Comparison of ENCODE assay signal across 1 cellular context in the genomic region with DNA sequence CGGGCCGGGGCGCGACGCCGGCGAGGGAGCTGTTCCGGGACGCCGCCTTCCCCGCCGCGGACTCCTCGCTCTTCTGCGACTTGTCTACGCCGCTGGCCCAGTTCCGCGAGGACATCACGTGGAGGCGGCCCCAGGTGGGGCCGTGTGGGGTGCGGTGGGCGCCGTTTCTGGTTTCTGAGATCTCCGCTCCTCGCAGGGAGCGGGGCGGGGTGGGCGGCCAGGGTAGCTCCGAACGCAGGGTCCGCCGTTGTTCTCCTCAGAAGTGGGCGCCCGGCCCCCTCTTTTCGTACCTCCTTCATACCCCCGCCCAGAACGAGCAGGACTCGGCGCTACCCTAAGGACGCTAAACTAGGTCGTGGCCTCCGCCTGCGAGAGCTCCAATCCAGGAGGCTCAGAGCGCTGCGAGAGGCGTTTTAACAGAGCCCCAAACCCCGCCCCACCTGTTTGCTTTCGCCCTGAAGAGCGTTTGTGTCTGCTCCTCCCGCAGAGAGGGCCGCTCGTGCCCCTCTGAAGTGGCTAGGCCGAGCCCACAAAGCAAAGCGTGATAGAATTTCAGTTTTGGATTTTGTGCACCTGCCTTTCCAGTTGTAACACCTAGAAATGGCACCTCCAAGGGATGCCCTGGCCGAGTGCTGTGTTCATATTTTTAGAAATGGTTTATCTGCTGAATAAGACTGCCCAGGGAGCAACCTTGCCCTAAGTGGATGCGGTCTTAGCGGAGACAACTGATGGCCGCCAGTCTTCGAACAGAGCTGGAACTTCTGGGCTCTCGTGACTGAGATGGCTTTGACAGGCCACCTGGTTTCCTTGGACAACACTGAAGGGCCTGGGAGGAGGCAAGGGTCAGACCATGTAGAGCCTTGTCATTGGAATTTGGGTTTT.
TF ChIP-seq lines count a peak whose summit lies in the region.

No MANE protein-coding gene starts in this region.

TF ChIP-seq in HepG2, 621 proteins besides CTCF, POLR2A, EP300 and RAD21 (continued from another document):
- TF ChIP-seq, protein P1, sequence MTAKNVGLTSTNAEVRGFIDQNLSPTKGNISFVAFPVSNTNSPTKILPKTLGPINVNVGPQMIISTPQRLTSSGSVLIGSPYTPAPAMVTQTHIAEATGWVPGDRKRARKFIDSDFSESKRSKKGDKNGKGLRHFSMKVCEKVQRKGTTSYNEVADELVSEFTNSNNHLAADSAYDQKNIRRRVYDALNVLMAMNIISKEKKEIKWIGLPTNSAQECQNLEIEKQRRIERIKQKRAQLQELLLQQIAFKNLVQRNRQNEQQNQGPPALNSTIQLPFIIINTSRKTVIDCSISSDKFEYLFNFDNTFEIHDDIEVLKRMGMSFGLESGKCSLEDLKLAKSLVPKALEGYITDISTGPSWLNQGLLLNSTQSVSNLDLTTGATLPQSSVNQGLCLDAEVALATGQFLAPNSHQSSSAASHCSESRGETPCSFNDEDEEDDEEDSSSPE (CRISPR knock-in tag; IDR thresholded peaks at IDR 0.05): peak; percentile 36; the same call in 1 of the 2 replicates
- TF ChIP-seq JARID2 (CRISPR knock-in tag; IDR thresholded peaks at IDR 0.05; ENCODE audit: insufficient replicate concordance) (no peak), NFATC3 (CRISPR knock-in tag; IDR thresholded peaks at IDR 0.05) (peak; percentile 59; the same call in 1 of the 2 replicates), GZF1 (CRISPR knock-in tag; IDR thresholded peaks at IDR 0.05) (no peak), HNF4G (IDR thresholded peaks at IDR 0.05; ENCODE audit: borderline replicate concordance, low read depth, low read length) (no peak), HNF4G (CRISPR knock-in tag; IDR thresholded peaks at IDR 0.05; ENCODE audit: borderline replicate concordance, low read depth) (0 out of 2 replicates have a peak, but pooled peaks have one; percentile 2), ZNF235 (CRISPR knock-in tag; IDR thresholded peaks at IDR 0.05; ENCODE audit: borderline replicate concordance) (no peak), ZSCAN31 (CRISPR knock-in tag; IDR thresholded peaks at IDR 0.05; ENCODE audit: low read depth) (peak; percentile 45; the same call in 1 of the 2 replicates), ZNF224 (CRISPR knock-in tag; IDR thresholded peaks at IDR 0.05) (0 out of 2 replicates have a peak, but pooled peaks have one; percentile 41), SAP130 (CRISPR knock-in tag; IDR thresholded peaks at IDR 0.05; ENCODE audit: low read depth) (0 out of 2 replicates have a peak, but pooled peaks have one; percentile 3), PRPF4 (IDR thresholded peaks at IDR 0.05; ENCODE audit: low read depth, low read length, poor library complexity, severe bottlenecking) (no peak), ZNF296 (CRISPR knock-in tag; conservative IDR thresholded peaks at IDR 0.05) (peak; percentile 86; the same call in 1 of the 2 replicates), ZNF724P (CRISPR knock-in tag; IDR thresholded peaks at IDR 0.05; ENCODE audit: borderline replicate concordance) (peak; percentile 14)
- TF ChIP-seq, protein P2, sequence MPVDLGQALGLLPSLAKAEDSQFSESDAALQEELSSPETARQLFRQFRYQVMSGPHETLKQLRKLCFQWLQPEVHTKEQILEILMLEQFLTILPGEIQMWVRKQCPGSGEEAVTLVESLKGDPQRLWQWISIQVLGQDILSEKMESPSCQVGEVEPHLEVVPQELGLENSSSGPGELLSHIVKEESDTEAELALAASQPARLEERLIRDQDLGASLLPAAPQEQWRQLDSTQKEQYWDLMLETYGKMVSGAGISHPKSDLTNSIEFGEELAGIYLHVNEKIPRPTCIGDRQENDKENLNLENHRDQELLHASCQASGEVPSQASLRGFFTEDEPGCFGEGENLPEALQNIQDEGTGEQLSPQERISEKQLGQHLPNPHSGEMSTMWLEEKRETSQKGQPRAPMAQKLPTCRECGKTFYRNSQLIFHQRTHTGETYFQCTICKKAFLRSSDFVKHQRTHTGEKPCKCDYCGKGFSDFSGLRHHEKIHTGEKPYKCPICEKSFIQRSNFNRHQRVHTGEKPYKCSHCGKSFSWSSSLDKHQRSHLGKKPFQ (CRISPR knock-in tag; IDR thresholded peaks at IDR 0.05; ENCODE audit: insufficient replicate concordance): peak; percentile 60
- TF ChIP-seq, protein P3, sequence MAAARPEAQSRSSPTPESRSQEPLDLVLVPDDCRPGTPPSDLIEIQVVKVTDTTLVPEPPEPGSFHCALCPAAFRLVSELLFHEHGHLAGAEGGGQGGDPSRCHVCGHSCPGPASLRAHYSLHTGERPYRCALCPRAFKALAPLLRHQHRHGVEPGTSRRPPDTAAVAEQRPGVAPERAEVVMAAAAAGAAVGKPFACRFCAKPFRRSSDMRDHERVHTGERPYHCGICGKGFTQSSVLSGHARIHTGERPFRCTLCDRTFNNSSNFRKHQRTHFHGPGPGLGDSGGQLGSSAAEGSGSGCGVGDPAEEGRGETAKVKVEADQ (CRISPR knock-in tag; IDR thresholded peaks at IDR 0.05; ENCODE audit: borderline replicate concordance): peak; percentile 15; the same call in 1 of the 2 replicates
- TF ChIP-seq, protein P4, sequence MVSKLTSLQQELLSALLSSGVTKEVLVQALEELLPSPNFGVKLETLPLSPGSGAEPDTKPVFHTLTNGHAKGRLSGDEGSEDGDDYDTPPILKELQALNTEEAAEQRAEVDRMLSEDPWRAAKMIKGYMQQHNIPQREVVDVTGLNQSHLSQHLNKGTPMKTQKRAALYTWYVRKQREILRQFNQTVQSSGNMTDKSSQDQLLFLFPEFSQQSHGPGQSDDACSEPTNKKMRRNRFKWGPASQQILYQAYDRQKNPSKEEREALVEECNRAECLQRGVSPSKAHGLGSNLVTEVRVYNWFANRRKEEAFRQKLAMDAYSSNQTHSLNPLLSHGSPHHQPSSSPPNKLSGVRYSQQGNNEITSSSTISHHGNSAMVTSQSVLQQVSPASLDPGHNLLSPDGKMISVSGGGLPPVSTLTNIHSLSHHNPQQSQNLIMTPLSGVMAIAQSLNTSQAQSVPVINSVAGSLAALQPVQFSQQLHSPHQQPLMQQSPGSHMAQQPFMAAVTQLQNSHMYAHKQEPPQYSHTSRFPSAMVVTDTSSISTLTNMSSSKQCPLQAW (CRISPR knock-in tag; IDR thresholded peaks at IDR 0.05): peak; percentile 46; the same call in 1 of the 2 replicates
- TF ChIP-seq, protein P5, sequence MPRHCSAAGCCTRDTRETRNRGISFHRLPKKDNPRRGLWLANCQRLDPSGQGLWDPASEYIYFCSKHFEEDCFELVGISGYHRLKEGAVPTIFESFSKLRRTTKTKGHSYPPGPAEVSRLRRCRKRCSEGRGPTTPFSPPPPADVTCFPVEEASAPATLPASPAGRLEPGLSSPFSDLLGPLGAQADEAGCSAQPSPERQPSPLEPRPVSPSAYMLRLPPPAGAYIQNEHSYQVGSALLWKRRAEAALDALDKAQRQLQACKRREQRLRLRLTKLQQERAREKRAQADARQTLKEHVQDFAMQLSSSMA (CRISPR knock-in tag; IDR thresholded peaks at IDR 0.05): 0 out of 2 replicates have a peak, but pooled peaks have one; percentile 51
- TF ChIP-seq, protein P6, sequence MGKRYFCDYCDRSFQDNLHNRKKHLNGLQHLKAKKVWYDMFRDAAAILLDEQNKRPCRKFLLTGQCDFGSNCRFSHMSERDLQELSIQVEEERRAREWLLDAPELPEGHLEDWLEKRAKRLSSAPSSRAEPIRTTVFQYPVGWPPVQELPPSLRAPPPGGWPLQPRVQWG (CRISPR knock-in tag; IDR thresholded peaks at IDR 0.05; ENCODE audit: borderline replicate concordance, low read depth): no peak
- TF ChIP-seq, protein P7, sequence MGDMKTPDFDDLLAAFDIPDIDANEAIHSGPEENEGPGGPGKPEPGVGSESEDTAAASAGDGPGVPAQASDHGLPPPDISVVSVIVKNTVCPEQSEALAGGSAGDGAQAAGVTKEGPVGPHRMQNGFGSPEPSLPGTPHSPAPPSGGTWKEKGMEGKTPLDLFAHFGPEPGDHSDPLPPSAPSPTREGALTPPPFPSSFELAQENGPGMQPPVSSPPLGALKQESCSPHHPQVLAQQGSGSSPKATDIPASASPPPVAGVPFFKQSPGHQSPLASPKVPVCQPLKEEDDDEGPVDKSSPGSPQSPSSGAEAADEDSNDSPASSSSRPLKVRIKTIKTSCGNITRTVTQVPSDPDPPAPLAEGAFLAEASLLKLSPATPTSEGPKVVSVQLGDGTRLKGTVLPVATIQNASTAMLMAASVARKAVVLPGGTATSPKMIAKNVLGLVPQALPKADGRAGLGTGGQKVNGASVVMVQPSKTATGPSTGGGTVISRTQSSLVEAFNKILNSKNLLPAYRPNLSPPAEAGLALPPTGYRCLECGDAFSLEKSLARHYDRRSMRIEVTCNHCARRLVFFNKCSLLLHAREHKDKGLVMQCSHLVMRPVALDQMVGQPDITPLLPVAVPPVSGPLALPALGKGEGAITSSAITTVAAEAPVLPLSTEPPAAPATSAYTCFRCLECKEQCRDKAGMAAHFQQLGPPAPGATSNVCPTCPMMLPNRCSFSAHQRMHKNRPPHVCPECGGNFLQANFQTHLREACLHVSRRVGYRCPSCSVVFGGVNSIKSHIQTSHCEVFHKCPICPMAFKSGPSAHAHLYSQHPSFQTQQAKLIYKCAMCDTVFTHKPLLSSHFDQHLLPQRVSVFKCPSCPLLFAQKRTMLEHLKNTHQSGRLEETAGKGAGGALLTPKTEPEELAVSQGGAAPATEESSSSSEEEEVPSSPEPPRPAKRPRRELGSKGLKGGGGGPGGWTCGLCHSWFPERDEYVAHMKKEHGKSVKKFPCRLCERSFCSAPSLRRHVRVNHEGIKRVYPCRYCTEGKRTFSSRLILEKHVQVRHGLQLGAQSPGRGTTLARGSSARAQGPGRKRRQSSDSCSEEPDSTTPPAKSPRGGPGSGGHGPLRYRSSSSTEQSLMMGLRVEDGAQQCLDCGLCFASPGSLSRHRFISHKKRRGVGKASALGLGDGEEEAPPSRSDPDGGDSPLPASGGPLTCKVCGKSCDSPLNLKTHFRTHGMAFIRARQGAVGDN (CRISPR knock-in tag; IDR thresholded peaks at IDR 0.05): peak; percentile 76; the same call in 1 of the 2 replicates
